In genomic region chr9:132811985-132812384, GRCh38 we compare ENCODE assay signal across 7 cellular contexts.
"Had no signal": no experiment of that assay in that cellular context is flagged by ENCODE, and none has a peak within 500 bp of the region (broad histone marks: within the 10 kb centered on the region; RNA-seq: fewer than 3 reads in every experiment).

No MANE protein-coding gene starts in this region.

- H3K27ac ChIP-seq: HL-60 had no signal

- H3K4me3 ChIP-seq: GM23338 had no signal

- H3K27ac Mint-ChIP-seq: GM23338, H9, IgD-negative memory B cell had no signal

- H2AFZ ChIP-seq: GM23338 had no signal

- H3K4me2 ChIP-seq: GM23338 had no signal

- H3K9me3 Mint-ChIP-seq: GM23338, IgD-negative memory B cell had no signal

- H3K4me3 Mint-ChIP-seq: GM23338, H9, IgD-negative memory B cell had no signal

- FAIRE-seq: H1, H54, HepG2 had no signal
